Comparison of ENCODE assay signal across 18 cellular contexts in the genomic region with DNA sequence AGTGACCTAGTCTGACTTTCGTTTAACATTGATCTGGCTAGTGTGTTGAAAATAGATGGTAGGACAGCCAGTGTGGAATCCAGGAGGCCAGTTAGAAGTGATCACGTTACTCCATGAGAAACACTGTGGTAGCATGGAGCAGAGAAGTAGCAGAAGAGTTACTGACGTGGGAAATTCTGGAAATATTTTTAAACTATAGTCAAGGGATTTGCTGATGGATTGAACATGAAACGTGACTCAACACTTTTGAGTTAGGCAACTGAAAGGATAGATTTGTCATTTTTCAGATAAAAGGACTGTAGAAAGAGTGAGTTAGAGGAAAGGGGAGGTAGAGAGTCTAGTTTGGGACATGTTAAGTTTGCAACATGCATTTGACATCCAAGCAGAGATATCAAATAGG.
DNase-seq lines count a peak whose midpoint lies in the region; ATAC-seq and TF ChIP-seq lines count a peak whose summit lies in the region.
"Had no signal": no experiment of that assay in that cellular context is flagged by ENCODE, and none has a peak within 500 bp of the region (broad histone marks: within the 10 kb centered on the region; RNA-seq: fewer than 3 reads in every experiment).

No MANE protein-coding gene starts in this region.

- no peak overlapping the region for H2BK5ac ChIP-seq in IMR-90 (ENCODE audit: low read depth, low read length, poor library complexity, severe bottlenecking)

- no peak for TF ChIP-seq CTCF in IMR-90 (conservative IDR thresholded peaks at IDR 0.05; ENCODE audit: low read depth, low read length)
- no peak for TF ChIP-seq CTCF in cardiac fibroblast (IDR thresholded peaks at IDR 0.05; ENCODE audit: low read depth, low read length)
- TF ChIP-seq CTCF in PC-3 (conservative IDR thresholded peaks at IDR 0.05; ENCODE audit: low read depth, low read length) = no peak

- no peak overlapping the region for H2AK5ac ChIP-seq in IMR-90 (ENCODE audit: low read depth, low read length)

- H3K27me3 ChIP-seq in IMR-90 (ENCODE audit: control insufficient read depth, insufficient read depth, low read length) (no peaks in the 10 kb centered on the region), PC-3 (ENCODE audit: low read length) (no peaks in the 10 kb centered on the region)
- H3K27me3 ChIP-seq: BE2C had no signal

- POLR2A ChIA-PET in IMR-90 (lab: Charles Lee; ENCODE audit: unreplicated experiment) = no interaction called here
- POLR2A ChIA-PET in PC-3 (lab: Charles Lee; ENCODE audit: unreplicated experiment) = no interaction called here

- no peak overlapping the region for H3K14ac ChIP-seq in IMR-90 (replicated peaks; ENCODE audit: low read depth, low read length)

- H3F3A ChIP-seq in PC-3 (ENCODE audit: low read length, unreplicated experiment) = no peaks in the 10 kb centered on the region

- H4K91ac ChIP-seq in IMR-90 (ENCODE audit: insufficient read depth, low read depth, low read length) = no peak overlapping the region

- H4K5ac ChIP-seq in IMR-90 (ENCODE audit: low read depth, low read length) = no peak overlapping the region

- intact Hi-C loops in IMR-90 (cut with micrococcal nuclease) (loop anchor here (10.0 kb wide), 1 partner anchor 994 kb away; no protein-coding TSS in a partner anchor), PC-3 (cut with micrococcal nuclease) (no loop called here)

- no peak overlapping the region for H3K23ac ChIP-seq in IMR-90 (ENCODE audit: low read depth, low read length)

- H3K36me3 ChIP-seq in IMR-90 (ENCODE audit: control insufficient read depth, insufficient read depth, low read length) (no peaks in the 10 kb centered on the region), PC-3 (ENCODE audit: low read depth, low read length) (no peaks in the 10 kb centered on the region)
- H3K36me3 ChIP-seq: BE2C had no signal

- no TSS peak for BruUV-seq in IMR-90 (replicated peaks; lab: Mats Ljungman, UMichigan)
- BruUV-seq in PC-3 (replicated peaks; lab: Mats Ljungman, UMichigan) = no TSS peak

- no peak overlapping the region for H4K8ac ChIP-seq in IMR-90 (ENCODE audit: low read depth in 2 of 2, low read length in 2 of 2)

- ATAC-seq in IMR-90 (ENCODE audit: low read depth) = no peak
- ATAC-seq in PC-3 = no peak
- no peak for ATAC-seq in HG03460 (IDR thresholded peaks at IDR 0.05; ENCODE audit: unreplicated experiment)
- no peak for ATAC-seq in left lobe of liver
- ATAC-seq: GM23338 had no signal

- H3K9me1 ChIP-seq in IMR-90 (ENCODE audit: insufficient read depth, low read length) = no peaks in the 10 kb centered on the region

- no peak overlapping the region for H3K18ac ChIP-seq in IMR-90 (ENCODE audit: low read depth, low read length)

- CTCF ChIA-PET in IMR-90 (lab: Yijun Ruan, JAX) = no interaction called here
- CTCF ChIA-PET in PC-3 (lab: Charles Lee) = no interaction called here

- no peaks in the 10 kb centered on the region for H3K79me2 ChIP-seq in PC-3 (ENCODE audit: low read length)

- no peak overlapping the region for H3K4ac ChIP-seq in IMR-90 (ENCODE audit: low read depth, low read length)

- H3K79me1 ChIP-seq in IMR-90 (ENCODE audit: low read depth in 1 of 2, low read length in 2 of 2) = no peaks in the 10 kb centered on the region

- H3K56ac ChIP-seq in IMR-90 (ENCODE audit: extremely low read depth, insufficient read depth, low read length) = no peak overlapping the region

- TF ChIP-seq RAD21 in IMR-90 (IDR thresholded peaks at IDR 0.05; ENCODE audit: low read length) = no peak

- in situ Hi-C loops in IMR-90 (cut with MboI; ENCODE audit: low sequenced_read_pairs) = no loop called here

- no peaks in the 10 kb centered on the region for H3K9me2 ChIP-seq in PC-3 (replicated peaks; ENCODE audit: low read length)

- H2BK120ac ChIP-seq in IMR-90 (ENCODE audit: low read depth, low read length) = no peak overlapping the region

- 91% methylated on average over 4 of the region's 4 CpGs; no CpG with 5 or more reads in 1 of the 2 experiments for WGBS in IMR-90 (ENCODE audit: extremely low coverage in 2 of 2, insufficient read length in 1 of 2), 2 experiments

- TF ChIP-seq POLR2A in IMR-90 (IDR thresholded peaks at IDR 0.05; ENCODE audit: low read depth, low read length) = no peak

- H2AK9ac ChIP-seq in IMR-90 (replicated peaks; ENCODE audit: low read depth, low read length, poor library complexity) = no peak overlapping the region

- no peak overlapping the region for H3K4me2 ChIP-seq in IMR-90 (ENCODE audit: low read depth, low read length)
- H3K4me2 ChIP-seq in PC-3 (ENCODE audit: low read length) = no peak overlapping the region
- H3K4me2 ChIP-seq: GM23338 had no signal

- no peak overlapping the region for H2BK15ac ChIP-seq in IMR-90 (ENCODE audit: low read depth, low read length)

- H2AFZ ChIP-seq in IMR-90 (replicated peaks; ENCODE audit: low read length, poor library complexity) (no peak overlapping the region), PC-3 (ENCODE audit: low read length) (no peak overlapping the region)
- H2AFZ ChIP-seq: GM23338 had no signal

- H4K20me1 ChIP-seq in IMR-90 (ENCODE audit: insufficient read depth, low read length) (no peaks in the 10 kb centered on the region), PC-3 (ENCODE audit: low read length) (no peaks in the 10 kb centered on the region)

- no peak overlapping the region for H2BK20ac ChIP-seq in IMR-90 (ENCODE audit: low read depth, low read length)

- H3K9me3 ChIP-seq in IMR-90 (ENCODE audit: control insufficient read depth, insufficient read depth, low read length) (no peaks in the 10 kb centered on the region), PC-3 (ENCODE audit: low read length) (no peaks in the 10 kb centered on the region)
- H3K9me3 ChIP-seq: BE2C had no signal

- H3K27ac ChIP-seq in IMR-90 (ENCODE audit: insufficient read depth, low read length) (no peak overlapping the region), PC-3 (ENCODE audit: low read length) (no peak overlapping the region)

- H3K4me3 ChIP-seq in IMR-90 (ENCODE audit: insufficient read depth, low read depth, low read length) (no peak overlapping the region), cardiac fibroblast (replicated peaks in 1 of 2; ENCODE audit: low read depth in 2 of 2, low read length in 2 of 2) (no peak overlapping the region), PC-3 (ENCODE audit: low read length) (no peak overlapping the region)
- H3K4me3 ChIP-seq: GM12878, GM23338 had no signal

- H3K4me1 ChIP-seq in IMR-90 (ENCODE audit: control insufficient read depth, insufficient read depth, low read length) (peaks cover 2% of the 10 kb centered on the region), PC-3 (ENCODE audit: insufficient read depth, low read length) (peaks cover 39% of the 10 kb centered on the region)
- H3K4me1 ChIP-seq: BE2C had no signal

- H3K9ac ChIP-seq in IMR-90 (ENCODE audit: low read depth, low read length) = no peak overlapping the region
- H3K9ac ChIP-seq in PC-3 (ENCODE audit: low read length) = no peak overlapping the region

- no peak for DNase-seq in IMR-90
- DNase-seq in cardiac fibroblast (ENCODE audit: low read depth in 2 of 2) = peak; percentile 45 to 62
- peak; percentile 64 for DNase-seq in fibroblast of peridontal ligament (ENCODE audit: extremely low read depth)
- no peak for DNase-seq in PC-3
- no peak for DNase-seq in left lobe of liver (ENCODE audit: low spot score)
- DNase-seq: BE2C; C1 segment of cervical spinal cord; CD4-positive, CD25-positive, alpha-beta regulatory T cell; CD8-positive, alpha-beta memory T cell; COR-L47; DMS 273 treated with DMSO at 0.1 percent for 48 hours; DMS53; DND-41; EL; HCEC 1CT had no signal

- dilution Hi-C loops in IMR-90 (cut with HindIII; ENCODE audit: low sequenced_read_pairs, unreplicated experiment) = no loop called here

TF ChIP-seq in IMR-90, 13 proteins besides CTCF, POLR2A, EP300 and RAD21:
- TF ChIP-seq BHLHE40 (IDR thresholded peaks at IDR 0.05; ENCODE audit: low read depth, low read length) = no peak
- TF ChIP-seq USF2 (IDR thresholded peaks at IDR 0.05; ENCODE audit: low read depth, low read length) = no peak
- no peak for TF ChIP-seq CHD1 (IDR thresholded peaks at IDR 0.05; ENCODE audit: low read depth, low read length)
- no peak for TF ChIP-seq MXI1 (IDR thresholded peaks at IDR 0.05; ENCODE audit: borderline replicate concordance, low read depth, low read length)
- TF ChIP-seq NFE2L2 (IDR thresholded peaks at IDR 0.05; ENCODE audit: low read depth, low read length) = 0 out of 2 replicates have a peak, but pooled peaks have one; percentile 25
TF ChIP-seq in IMR-90: peak in this region for 1.

Comparison
In these comparisons a context has a peak if more than half of its experiments do, and no peak if none do; other contexts are left out.
1. DNase-seq: peak in cardiac fibroblast (2 of 2) and fibroblast of peridontal ligament (single experiment); none in IMR-90 (single experiment), PC-3 (single experiment) and left lobe of liver (single experiment).